ENCODE assay signal across 10 cellular contexts in genomic region chr2:85135066-85135914, GRCh38. TPM values are rescaled to one million over a fixed set of nuclear protein-coding genes. Genes with fewer than 3 reads are reported as not detected.
A peak's percentile ranks its signal among the peaks of the same experiment; 100 is the strongest.
DNase-seq lines count a peak whose midpoint lies in the region; ATAC-seq and TF ChIP-seq lines count a peak whose summit lies in the region.
"Had no signal": no experiment of that assay in that cellular context is flagged by ENCODE, and none has a peak within 500 bp of the region (broad histone marks: within the 10 kb centered on the region; RNA-seq: fewer than 3 reads in every experiment).

No MANE protein-coding gene starts in this region.

- TF ChIP-seq POLR2A in esophagus squamous epithelium (IDR thresholded peaks at IDR 0.05) = no peak

- intact Hi-C loops in esophagus squamous epithelium (cut with DNase I) = no loop called here
- intact Hi-C loops in naive thymus-derived CD4-positive, alpha-beta T cell (cut with micrococcal nuclease) = no loop called here

- H3K4me3 Mint-ChIP-seq in activated naive CD8-positive, alpha-beta T cell = peak overlapping the region; percentile 51
- H3K4me3 Mint-ChIP-seq in activated naive CD8-positive, alpha-beta T cell treated with anti-CD3 and anti-CD28 coated beads for 36 hours = no peak overlapping the region
- H3K4me3 Mint-ChIP-seq in naive thymus-derived CD4-positive, alpha-beta T cell = peak overlapping the region in 8 of 10 donors; percentile 49 to 78 (median 57)
- H3K4me3 Mint-ChIP-seq in type B pancreatic cell = peak overlapping the region; percentile 88

- ATAC-seq in naive thymus-derived CD4-positive, alpha-beta T cell = no peak

- H3K36me3 Mint-ChIP-seq in activated naive CD8-positive, alpha-beta T cell = no peaks in the 10 kb centered on the region
- no peaks in the 10 kb centered on the region for H3K36me3 Mint-ChIP-seq in activated naive CD8-positive, alpha-beta T cell treated with anti-CD3 and anti-CD28 coated beads for 36 hours
- no peaks in the 10 kb centered on the region for H3K36me3 Mint-ChIP-seq in naive thymus-derived CD4-positive, alpha-beta T cell
- peaks cover 15% of the 10 kb centered on the region for H3K36me3 Mint-ChIP-seq in type B pancreatic cell

- POLR2A ChIA-PET in naive thymus-derived CD4-positive, alpha-beta T cell (lab: Charles Lee) = no interaction called here

- H3K36me3 ChIP-seq in esophagus squamous epithelium (no peaks in the 10 kb centered on the region), MG63 (no peaks in the 10 kb centered on the region)
- H3K36me3 ChIP-seq in naive thymus-derived CD4-positive, alpha-beta T cell (ENCODE audit: control insufficient read depth in 2 of 3, insufficient read depth in 3 of 3, low read length in 3 of 3) = no peaks in the 10 kb centered on the region

- peaks cover 11% of the 10 kb centered on the region for H3K4me1 Mint-ChIP-seq in activated naive CD8-positive, alpha-beta T cell (ENCODE audit: low read depth)
- peaks cover 4% of the 10 kb centered on the region for H3K4me1 Mint-ChIP-seq in activated naive CD8-positive, alpha-beta T cell treated with anti-CD3 and anti-CD28 coated beads for 36 hours
- peaks cover 5 to 18% (median 10%) of the 10 kb centered on the region in 7 donors for H3K4me1 Mint-ChIP-seq in naive thymus-derived CD4-positive, alpha-beta T cell
- peaks cover 26% of the 10 kb centered on the region for H3K4me1 Mint-ChIP-seq in type B pancreatic cell (ENCODE audit: unreplicated experiment)

- H3K4me3 ChIP-seq in esophagus squamous epithelium (peak overlapping the region in 3 of 4 donors; percentile 67 to 88 (median 72)), MG63 (no peak overlapping the region)
- no peak overlapping the region for H3K4me3 ChIP-seq in naive thymus-derived CD4-positive, alpha-beta T cell (ENCODE audit: low read length)

- H3K4me1 ChIP-seq in esophagus squamous epithelium = peaks cover 12 to 57% (median 32%) of the 10 kb centered on the region in 3 donors
- peaks cover 0 to 5% of the 10 kb centered on the region in 2 donors for H3K4me1 ChIP-seq in naive thymus-derived CD4-positive, alpha-beta T cell (ENCODE audit: control insufficient read depth in 2 of 2, insufficient read depth in 2 of 2, low read length in 2 of 2)

- H3K27me3 ChIP-seq in esophagus squamous epithelium (peaks cover 0 to 26% (median 0%) of the 10 kb centered on the region in 4 donors), MG63 (no peaks in the 10 kb centered on the region; the same call in 1 of the 2 replicates)
- peaks cover 0 to 23% of the 10 kb centered on the region in 2 donors for H3K27me3 ChIP-seq in naive thymus-derived CD4-positive, alpha-beta T cell (ENCODE audit: control insufficient read depth in 2 of 2, insufficient read depth in 2 of 2, low read length in 2 of 2)

- H3K27me3 Mint-ChIP-seq in activated naive CD8-positive, alpha-beta T cell = peaks cover 34% of the 10 kb centered on the region
- peaks cover 65% of the 10 kb centered on the region for H3K27me3 Mint-ChIP-seq in activated naive CD8-positive, alpha-beta T cell treated with anti-CD3 and anti-CD28 coated beads for 36 hours
- H3K27me3 Mint-ChIP-seq in naive thymus-derived CD4-positive, alpha-beta T cell = peaks cover 50 to 84% (median 57%) of the 10 kb centered on the region in 5 donors
- peaks cover 4% of the 10 kb centered on the region for H3K27me3 Mint-ChIP-seq in type B pancreatic cell

- no peak for DNase-seq in activated naive CD8-positive, alpha-beta T cell treated with anti-CD3 and anti-CD28 coated beads for 36 hours
- DNase-seq in esophagus squamous epithelium (lab: John Stamatoyannopoulos, UW) = no peak
- no peak for DNase-seq in naive thymus-derived CD4-positive, alpha-beta T cell
- DNase-seq in type B pancreatic cell (ENCODE audit: extremely low spot score, unreplicated experiment) = no peak
- no peak for DNase-seq in MG63
- no peak for DNase-seq in DMS79 treated with DMSO at 0.1 percent for 48 hours (lab: John Stamatoyannopoulos, UW)
- no peak for DNase-seq in DMS114 treated with DMSO at 0.1 percent for 48 hours (lab: John Stamatoyannopoulos, UW; ENCODE audit: unreplicated experiment)
- DNase-seq: AML-193 had no signal

- H3K9me3 ChIP-seq in esophagus squamous epithelium (no peaks in the 10 kb centered on the region), MG63 (no peaks in the 10 kb centered on the region)
- H3K9me3 ChIP-seq in naive thymus-derived CD4-positive, alpha-beta T cell (ENCODE audit: control insufficient read depth in 2 of 3, low read length in 3 of 3) = no peaks in the 10 kb centered on the region

- H3K9me3 Mint-ChIP-seq in activated naive CD8-positive, alpha-beta T cell (ENCODE audit: low read depth) = no peaks in the 10 kb centered on the region
- no peaks in the 10 kb centered on the region for H3K9me3 Mint-ChIP-seq in activated naive CD8-positive, alpha-beta T cell treated with anti-CD3 and anti-CD28 coated beads for 36 hours
- no peaks in the 10 kb centered on the region for H3K9me3 Mint-ChIP-seq in naive thymus-derived CD4-positive, alpha-beta T cell
- no peaks in the 10 kb centered on the region for H3K9me3 Mint-ChIP-seq in type B pancreatic cell
- H3K9me3 Mint-ChIP-seq: stimulated activated naive CD8-positive, alpha-beta T cell treated with anti-CD3 and anti-CD28 coated beads, Interleukin-15, Interleukin-2, amounts not matched to agents 100 ng/mL and 50 ng/mL, for 24 hours had no signal

- H3K27ac Mint-ChIP-seq in activated naive CD8-positive, alpha-beta T cell = no peak overlapping the region
- H3K27ac Mint-ChIP-seq in activated naive CD8-positive, alpha-beta T cell treated with anti-CD3 and anti-CD28 coated beads for 36 hours = no peak overlapping the region
- no peak overlapping the region for H3K27ac Mint-ChIP-seq in naive thymus-derived CD4-positive, alpha-beta T cell
- peak overlapping the region; percentile 70 for H3K27ac Mint-ChIP-seq in type B pancreatic cell
- H3K27ac Mint-ChIP-seq: stimulated activated naive CD8-positive, alpha-beta T cell treated with anti-CD3 and anti-CD28 coated beads, Interleukin-15, Interleukin-2, amounts not matched to agents 100 ng/mL and 50 ng/mL, for 24 hours had no signal

- peak overlapping the region in 3 of 4 donors; percentile 81 to 91 (median 89) for H3K27ac ChIP-seq in esophagus squamous epithelium
- no peak overlapping the region for H3K27ac ChIP-seq in naive thymus-derived CD4-positive, alpha-beta T cell (ENCODE audit: low read depth, low read length)

- CTCF ChIA-PET in naive thymus-derived CD4-positive, alpha-beta T cell (lab: Charles Lee) = no interaction called here

- TF ChIP-seq CTCF in esophagus squamous epithelium (IDR thresholded peaks at IDR 0.05) (no peak), type B pancreatic cell (conservative IDR thresholded peaks at IDR 0.05) (no peak)

- WGBS in esophagus squamous epithelium, 2 donors = 62 to 71% methylated on average over 19 to 21 of the region's 39 CpGs

RNA-seq across cellular contexts. Expression of gene TCF7L1, which starts 2.1 kb away (rescaled TPM):
- total RNA-seq in activated naive CD8-positive, alpha-beta T cell treated with anti-CD3 and anti-CD28 coated beads for 36 hours = under 1 TPM in 1 of 2 experiments, not detected in 1; 0.06 TPM
- total RNA-seq in esophagus squamous epithelium = 1 to 10 TPM in 2 of 4 donors, under 1 TPM in 2; 0.29 to 4.0 (median 1.3) TPM
- total RNA-seq in naive thymus-derived CD4-positive, alpha-beta T cell = under 1 TPM in 1 of 5 experiments, not detected in 4; 0.16 TPM
- under 1 TPM in 1 of 2 donors, not detected in 1; 0.08 TPM for polyA plus RNA-seq in naive thymus-derived CD4-positive, alpha-beta T cell
- total RNA-seq in type B pancreatic cell (ENCODE audit: low replicate concordance) = 27.4 and 32.4 TPM in 2 replicates
- 0.46 TPM in 1 of 2 replicates, not detected in the other for total RNA-seq in MG63 (2014; rRNA removed; shearing (Covaris generic); ENCODE audit: low replicate concordance)

Comparison
In these comparisons a context has a peak if more than half of its experiments do, and no peak if none do; other contexts are left out.
1. H3K4me3 ChIP-seq: peak in esophagus squamous epithelium (3 of 4); none in naive thymus-derived CD4-positive, alpha-beta T cell (single experiment) and MG63 (single experiment).